ENCODE assay signal across 21 cellular contexts in the genomic region with DNA sequence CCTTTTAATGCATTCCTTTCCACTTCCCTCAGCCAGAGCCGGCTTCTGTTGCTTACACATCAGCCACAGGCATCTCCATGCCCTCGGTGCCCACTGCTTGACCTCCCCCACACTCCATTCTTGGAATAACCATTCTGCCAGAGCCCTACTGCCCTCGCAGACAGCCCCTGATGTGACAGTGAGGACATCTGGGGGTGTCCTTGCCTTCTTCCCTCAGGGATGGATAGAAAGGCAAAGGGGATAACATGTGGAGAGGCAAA. TPM values are rescaled to one million over a fixed set of nuclear protein-coding genes. Genes with fewer than 3 reads are reported as not detected.
DNase-seq lines count a peak whose midpoint lies in the region; ATAC-seq and TF ChIP-seq lines count a peak whose summit lies in the region.
"Had no signal": no experiment of that assay in that cellular context is flagged by ENCODE, and none has a peak within 500 bp of the region (broad histone marks: within the 10 kb centered on the region; RNA-seq: fewer than 3 reads in every experiment).

No MANE protein-coding gene starts in this region.

- DNase-seq in activated naive CD8-positive, alpha-beta T cell treated with anti-CD3 and anti-CD28 coated beads, Interleukin-2, amount 50 U/mL, for 24 hours = no peak
- DNase-seq in activated naive CD8-positive, alpha-beta T cell treated with anti-CD3 and anti-CD28 coated beads for 36 hours = no peak
- DNase-seq in OCI-LY7 (ENCODE audit: low spot score) = no peak
- no peak for DNase-seq in glutamatergic neuron
- peak; percentile 18 for DNase-seq in stomach
- no peak for DNase-seq in GM10248 (ENCODE audit: extremely low spot score)
- no peak for DNase-seq in right lobe of liver
- DNase-seq in activated naive CD4-positive, alpha-beta T cell treated with anti-CD3 and anti-CD28 coated beads for 36 hours = no peak
- DNase-seq: CD8-positive, alpha-beta memory T cell; DMS79 treated with DMSO at 0.1 percent for 48 hours; GF-D8; GOT3; Kasumi-1; NCI-H1417; NCI-H2029; NCI-H748 treated with DMSO at 0.1 percent for 48 hours had no signal

- peaks cover 12% of the 10 kb centered on the region for H3K27me3 Mint-ChIP-seq in activated naive CD8-positive, alpha-beta T cell treated with anti-CD3 and anti-CD28 coated beads, Interleukin-2, amount 50 U/mL, for 24 hours
- peaks cover 15% of the 10 kb centered on the region for H3K27me3 Mint-ChIP-seq in activated naive CD8-positive, alpha-beta T cell treated with anti-CD3 and anti-CD28 coated beads for 36 hours
- H3K27me3 Mint-ChIP-seq in glutamatergic neuron (ENCODE audit: unreplicated experiment) = peaks cover 18% of the 10 kb centered on the region
- peaks cover 14% of the 10 kb centered on the region for H3K27me3 Mint-ChIP-seq in activated naive CD4-positive, alpha-beta T cell treated with anti-CD3 and anti-CD28 coated beads for 36 hours (ENCODE audit: low read depth)

- POLR2A ChIA-PET in OCI-LY7 (lab: Charles Lee) (interaction anchor here (1.0 kb wide), 1 partner anchor 204 kb away, joined by 3 read pairs; no protein-coding TSS in a partner anchor), GM10248 (lab: Yijun Ruan, JAX) (no interaction called here)

- 81 to 91% (median 86%) methylated on average over 3 of the region's 3 CpGs for WGBS in stomach, 5 donors
- WGBS in right lobe of liver (ENCODE audit: insufficient coverage, low coverage, low lambda C conversion rate, missing lambda C conversion rate) = 61% methylated on average over 3 of the region's 3 CpGs

- H3K4me1 ChIP-seq in OCI-LY7 (ENCODE audit: insufficient read depth, low read length, poor library complexity, severe bottlenecking) (peaks cover 19% of the 10 kb centered on the region), stomach (peaks cover 0 to 5% (median 0%) of the 10 kb centered on the region in 4 donors), right lobe of liver (no peaks in the 10 kb centered on the region)

- peak overlapping the region; percentile 24 for H3K4me3 Mint-ChIP-seq in activated naive CD8-positive, alpha-beta T cell treated with anti-CD3 and anti-CD28 coated beads, Interleukin-2, amount 50 U/mL, for 24 hours
- H3K4me3 Mint-ChIP-seq in activated naive CD8-positive, alpha-beta T cell treated with anti-CD3 and anti-CD28 coated beads for 36 hours = no peak overlapping the region
- H3K4me3 Mint-ChIP-seq in glutamatergic neuron (ENCODE audit: unreplicated experiment) = no peak overlapping the region
- no peak overlapping the region for H3K4me3 Mint-ChIP-seq in activated naive CD4-positive, alpha-beta T cell treated with anti-CD3 and anti-CD28 coated beads for 36 hours
- H3K4me3 Mint-ChIP-seq: CD8-positive, alpha-beta memory T cell had no signal

- H3K27ac ChIP-seq in OCI-LY7 (ENCODE audit: low read depth, low read length, poor library complexity, severe bottlenecking) (no peak overlapping the region), stomach (no peak overlapping the region), right lobe of liver (no peak overlapping the region)
- H3K27ac ChIP-seq: 22Rv1, RWPE1 had no signal

- TF ChIP-seq CTCF in OCI-LY7 (conservative IDR thresholded peaks at IDR 0.05; ENCODE audit: low read length) (no peak), glutamatergic neuron (IDR thresholded peaks at IDR 0.05; ENCODE audit: partially characterized antibody, unreplicated experiment) (no peak), stomach (IDR thresholded peaks at IDR 0.05) (no peak), GM10248 (IDR thresholded peaks at IDR 0.05; ENCODE audit: control extremely low read depth, extremely low read depth, low read depth, missing control alignments) (no peak), right lobe of liver (IDR thresholded peaks at IDR 0.05) (no peak)

- H3K4me3 ChIP-seq in OCI-LY7 (ENCODE audit: low read depth, low read length, poor library complexity, severe bottlenecking) (no peak overlapping the region), stomach (no peak overlapping the region), right lobe of liver (no peak overlapping the region)

- no peaks in the 10 kb centered on the region for H3K36me3 Mint-ChIP-seq in activated naive CD8-positive, alpha-beta T cell treated with anti-CD3 and anti-CD28 coated beads, Interleukin-2, amount 50 U/mL, for 24 hours (ENCODE audit: low read depth)
- no peaks in the 10 kb centered on the region for H3K36me3 Mint-ChIP-seq in activated naive CD8-positive, alpha-beta T cell treated with anti-CD3 and anti-CD28 coated beads for 36 hours
- H3K36me3 Mint-ChIP-seq in glutamatergic neuron (ENCODE audit: unreplicated experiment) = no peaks in the 10 kb centered on the region
- H3K36me3 Mint-ChIP-seq in activated naive CD4-positive, alpha-beta T cell treated with anti-CD3 and anti-CD28 coated beads for 36 hours (ENCODE audit: low read depth) = no peaks in the 10 kb centered on the region
- H3K36me3 Mint-ChIP-seq: CD8-positive, alpha-beta memory T cell had no signal

- H3K27me3 ChIP-seq in stomach = peaks cover 2 to 25% (median 8%) of the 10 kb centered on the region in 3 donors
- no peaks in the 10 kb centered on the region for H3K27me3 ChIP-seq in right lobe of liver

- no peaks in the 10 kb centered on the region for H3K9me2 ChIP-seq in OCI-LY7 (ENCODE audit: insufficient read depth, low read length)

- no peak for ATAC-seq in activated naive CD8-positive, alpha-beta T cell treated with anti-CD3 and anti-CD28 coated beads, Interleukin-2, amount 50 U/mL, for 24 hours
- ATAC-seq in right lobe of liver = no peak

- peaks cover 6% of the 10 kb centered on the region for H3K4me1 Mint-ChIP-seq in activated naive CD8-positive, alpha-beta T cell treated with anti-CD3 and anti-CD28 coated beads, Interleukin-2, amount 50 U/mL, for 24 hours
- peaks cover 8% of the 10 kb centered on the region for H3K4me1 Mint-ChIP-seq in activated naive CD8-positive, alpha-beta T cell treated with anti-CD3 and anti-CD28 coated beads for 36 hours
- peaks cover 38% of the 10 kb centered on the region for H3K4me1 Mint-ChIP-seq in glutamatergic neuron (ENCODE audit: low read depth, unreplicated experiment)
- peaks cover 2% of the 10 kb centered on the region for H3K4me1 Mint-ChIP-seq in activated naive CD4-positive, alpha-beta T cell treated with anti-CD3 and anti-CD28 coated beads for 36 hours (ENCODE audit: low read depth)

- 0 out of 2 replicates have a peak overlapping the region, but pooled peaks have one; percentile 20 for H3K4me2 ChIP-seq in OCI-LY7 (ENCODE audit: low read length)

- BruUV-seq in OCI-LY7 (replicated peaks; lab: Mats Ljungman, UMichigan) = no TSS peak

- no peak overlapping the region for H3K27ac Mint-ChIP-seq in activated naive CD8-positive, alpha-beta T cell treated with anti-CD3 and anti-CD28 coated beads, Interleukin-2, amount 50 U/mL, for 24 hours
- no peak overlapping the region for H3K27ac Mint-ChIP-seq in activated naive CD8-positive, alpha-beta T cell treated with anti-CD3 and anti-CD28 coated beads for 36 hours
- peak overlapping the region; percentile 46 for H3K27ac Mint-ChIP-seq in glutamatergic neuron (ENCODE audit: unreplicated experiment)
- no peak overlapping the region for H3K27ac Mint-ChIP-seq in activated naive CD4-positive, alpha-beta T cell treated with anti-CD3 and anti-CD28 coated beads for 36 hours
- H3K27ac Mint-ChIP-seq: CD8-positive, alpha-beta memory T cell had no signal

- no peaks in the 10 kb centered on the region for H3K9me3 Mint-ChIP-seq in activated naive CD8-positive, alpha-beta T cell treated with anti-CD3 and anti-CD28 coated beads, Interleukin-2, amount 50 U/mL, for 24 hours
- no peaks in the 10 kb centered on the region for H3K9me3 Mint-ChIP-seq in activated naive CD8-positive, alpha-beta T cell treated with anti-CD3 and anti-CD28 coated beads for 36 hours
- H3K9me3 Mint-ChIP-seq in glutamatergic neuron (ENCODE audit: unreplicated experiment) = peaks cover 14% of the 10 kb centered on the region
- no peaks in the 10 kb centered on the region for H3K9me3 Mint-ChIP-seq in activated naive CD4-positive, alpha-beta T cell treated with anti-CD3 and anti-CD28 coated beads for 36 hours
- H3K9me3 Mint-ChIP-seq: CD8-positive, alpha-beta memory T cell had no signal

- H2AFZ ChIP-seq in OCI-LY7 (ENCODE audit: low read length) = no peak overlapping the region

- no peaks in the 10 kb centered on the region for H4K20me1 ChIP-seq in OCI-LY7 (ENCODE audit: insufficient read depth, low read length)

- H3K9me3 ChIP-seq in OCI-LY7 (ENCODE audit: low read length) = no peaks in the 10 kb centered on the region
- no peaks in the 10 kb centered on the region for H3K9me3 ChIP-seq in stomach
- no peaks in the 10 kb centered on the region for H3K9me3 ChIP-seq in right lobe of liver

- H3K79me2 ChIP-seq in OCI-LY7 (ENCODE audit: insufficient read depth, low read depth, low read length) = no peaks in the 10 kb centered on the region

- TF ChIP-seq POLR2A in stomach (IDR thresholded peaks at IDR 0.05) = no peak
- TF ChIP-seq POLR2A in right lobe of liver (IDR thresholded peaks at IDR 0.05) = no peak

- no peaks in the 10 kb centered on the region for H3K36me3 ChIP-seq in OCI-LY7 (ENCODE audit: insufficient read depth, low read length)
- no peaks in the 10 kb centered on the region for H3K36me3 ChIP-seq in stomach
- no peaks in the 10 kb centered on the region for H3K36me3 ChIP-seq in right lobe of liver

- TF ChIP-seq EP300 in stomach (IDR thresholded peaks at IDR 0.05) = no peak

- CTCF ChIA-PET in OCI-LY7 (lab: Charles Lee; ENCODE audit: unreplicated experiment) (interaction anchor here (0.6 kb wide), 1 partner anchor 606 kb away, joined by 3 read pairs; no protein-coding TSS in a partner anchor), GM10248 (lab: Yijun Ruan, JAX) (interaction anchor here (0.9 to 1.4 kb wide), 3 partner anchors 9 to 40 kb away, joined by 3 to 4 read pairs (median 3); no protein-coding TSS in a partner anchor)
- CTCF ChIA-PET in activated naive CD4-positive, alpha-beta T cell treated with anti-CD3 and anti-CD28 coated beads for 36 hours (lab: Charles Lee) = no interaction called here

- intact Hi-C loops in OCI-LY7 (cut with micrococcal nuclease; ENCODE audit: unreplicated experiment) (no loop called here), stomach (cut with DNase I; ENCODE audit: low total_unique reads) (no loop called here), right lobe of liver (cut with DNase I) (no loop called here)
- intact Hi-C loops in activated naive CD4-positive, alpha-beta T cell treated with anti-CD3 and anti-CD28 coated beads for 36 hours (cut with micrococcal nuclease) = no loop called here

RNA-seq across cellular contexts. Expression of a gene that starts 6.4 kb away (rescaled TPM):
- total RNA-seq in activated naive CD8-positive, alpha-beta T cell treated with anti-CD3 and anti-CD28 coated beads for 36 hours = 1 to 10 TPM in 1 of 2 experiments, under 1 TPM in 1; 0.48 to 1.1 TPM
- not detected in 2 replicates for total RNA-seq in OCI-LY7 (2014; rRNA removed; shearing (Covaris generic))
- total RNA-seq in OCI-LY7 (2022) (not detected in 2 replicates), glutamatergic neuron (ENCODE audit: unreplicated experiment) (18.5 TPM), stomach (1 to 10 TPM in 1 of 5 donors, not detected in 4; 2.9 TPM), right lobe of liver (not detected)
- polyA plus RNA-seq in stomach = 1 to 10 TPM in 1 of 3 donors, not detected in 2; 4.0 TPM
- 1 to 10 TPM in 1 of 2 experiments, under 1 TPM in 1; 0.57 to 1.2 TPM for total RNA-seq in activated naive CD4-positive, alpha-beta T cell treated with anti-CD3 and anti-CD28 coated beads for 36 hours
- total RNA-seq: CD8-positive, alpha-beta memory T cell; NCI-H460 had no signal
- polyA plus RNA-seq: AG04450; BJ; CD8-positive, alpha-beta memory T cell had no signal

RNA-seq across cellular contexts. Expression of a gene that starts 28.9 kb away (rescaled TPM):
- 10 to 100 TPM; 25.7 to 30.9 TPM for total RNA-seq in activated naive CD8-positive, alpha-beta T cell treated with anti-CD3 and anti-CD28 coated beads for 36 hours
- 20.6 and 20.7 TPM in 2 replicates for total RNA-seq in OCI-LY7 (2014; rRNA removed; shearing (Covaris generic))
- total RNA-seq in OCI-LY7 (2022) (20.2 and 21.9 TPM in 2 replicates), glutamatergic neuron (ENCODE audit: unreplicated experiment) (42.1 TPM), stomach (100 to 1,000 TPM in 1 of 5 donors, 10 to 100 TPM in 4; 17.7 to 124 (median 51.8) TPM), right lobe of liver (10 to 100 TPM in 5 of 6 experiments, 1 to 10 TPM in 1; 8.1 to 22.3 (median 16.7) TPM)
- 10 to 100 TPM; 10.4 to 17.2 (median 13.5) TPM for polyA plus RNA-seq in stomach
- 10 to 100 TPM; 32.4 to 35.3 TPM for total RNA-seq in activated naive CD4-positive, alpha-beta T cell treated with anti-CD3 and anti-CD28 coated beads for 36 hours
